30 cellular contexts compared by ENCODE assay signal in genomic region chr12:44795970-44796369, GRCh38.
"Had no signal": no experiment of that assay in that cellular context is flagged by ENCODE, and none has a peak within 500 bp of the region (broad histone marks: within the 10 kb centered on the region; RNA-seq: fewer than 3 reads in every experiment).

No MANE protein-coding gene starts in this region.

- H3K36me3 Mint-ChIP-seq: natural killer cell; stimulated activated naive B cell treated with anti-CD40 and anti-IgM and Interleukin-4, amounts not matched to agents 10 μg/mL and 1 μg/mL and 100 μg/mL, for 72 hours; type B pancreatic cell had no signal

- H3K79me2 ChIP-seq: parathyroid adenoma had no signal

- H3K4me1 ChIP-seq: neural progenitor cell, parathyroid adenoma, psoas muscle, spleen, stomach, thyroid gland, tibial nerve, upper lobe of right lung, uterus had no signal

- H3K27me3 Mint-ChIP-seq: naive thymus-derived CD4-positive, alpha-beta T cell; progenitor cell of endocrine pancreas; stimulated activated naive B cell treated with anti-CD40 and anti-IgM and Interleukin-4, amounts not matched to agents 10 μg/mL and 1 μg/mL and 100 μg/mL, for 72 hours; stimulated activated naive CD8-positive, alpha-beta T cell treated with anti-CD3 and anti-CD28 coated beads, Interleukin-15, Interleukin-2, amounts not matched to agents 100 ng/mL and 50 ng/mL, for 24 hours; type B pancreatic cell had no signal

- H3K27ac ChIP-seq: neural progenitor cell, ovary, parathyroid adenoma, psoas muscle, skin epidermis, spleen, stomach, thoracic aorta, thyroid gland, tibial nerve, upper lobe of right lung, uterus had no signal

- H3K36me3 ChIP-seq: ovary, spleen, stomach, thoracic aorta, thyroid gland, tibial nerve, upper lobe of right lung, uterus had no signal

- H3K9me3 Mint-ChIP-seq: stimulated activated naive CD8-positive, alpha-beta T cell treated with anti-CD3 and anti-CD28 coated beads, Interleukin-15, Interleukin-2, amounts not matched to agents 100 ng/mL and 50 ng/mL, for 24 hours; type B pancreatic cell had no signal

- H3K4me1 Mint-ChIP-seq: natural killer cell; nephron; stimulated activated naive B cell treated with anti-CD40 and anti-IgM and Interleukin-4, amounts not matched to agents 10 μg/mL and 1 μg/mL and 100 μg/mL, for 72 hours had no signal

- H3K9me3 ChIP-seq: ovary, psoas muscle, spleen, thoracic aorta, thyroid gland, uterus had no signal

- ATAC-seq: naive thymus-derived CD4-positive, alpha-beta T cell; natural killer cell; psoas muscle; right cardiac atrium; sciatic nerve; stimulated activated naive B cell treated with anti-CD40 and anti-IgM and Interleukin-4, amounts not matched to agents 10 μg/mL and 1 μg/mL and 100 μg/mL, for 72 hours; upper lobe of right lung had no signal

- H3K4me3 Mint-ChIP-seq: naive thymus-derived CD4-positive, alpha-beta T cell; natural killer cell; nephron; neural progenitor cell; stimulated activated naive B cell treated with anti-CD40 and anti-IgM and Interleukin-4, amounts not matched to agents 10 μg/mL and 1 μg/mL and 100 μg/mL, for 72 hours; stimulated activated naive CD8-positive, alpha-beta T cell treated with anti-CD3 and anti-CD28 coated beads, Interleukin-15, Interleukin-2, amounts not matched to agents 100 ng/mL and 50 ng/mL, for 24 hours; type B pancreatic cell had no signal

- H3K4me2 ChIP-seq: neural progenitor cell, smooth muscle cell had no signal

- DNase-seq: naive thymus-derived CD4-positive, alpha-beta T cell; natural killer cell; occipital lobe; ovary; posterior cingulate gyrus; psoas muscle; right cardiac atrium; spleen; stimulated activated CD4-positive, alpha-beta T cell treated with anti-CD3 and anti-CD28 coated beads, Interleukin-12 subunit alpha, Interleukin-12 subunit beta, amount 100 ng/mL, for 4 hours; stimulated activated CD4-positive, alpha-beta T cell treated with anti-CD3 and anti-CD28 coated beads, Interleukin-1b, Interleukin-23, amount 100 ng/mL, for 48 hours; stimulated activated CD4-positive, alpha-beta T cell treated with anti-CD3 and anti-CD28 coated beads, Interleukin-4, amount 100 ng/mL, for 1 hour; stimulated activated CD4-positive, alpha-beta T cell treated with anti-CD3 and anti-CD28 coated beads, Interleukin-4, amount 100 ng/mL, for 4 hours; stimulated activated CD8-positive, alpha-beta memory T cell treated with anti-CD3 and anti-CD28 coated beads, Interleukin-4, amount 100 ng/mL, for 48 hours; stimulated activated naive B cell treated with anti-CD40 and anti-IgM and Interleukin-4, amounts not matched to agents 10 μg/mL and 1 μg/mL and 100 μg/mL, for 72 hours; stimulated activated naive CD4-positive, alpha-beta T cell treated with Interleukin-2 at 50 U/mL for 16 hours; stomach; thyroid gland; upper lobe of right lung; uterus had no signal

- H3K27ac Mint-ChIP-seq: natural killer cell; nephron; neural progenitor cell; progenitor cell of endocrine pancreas; stimulated activated naive B cell treated with anti-CD40 and anti-IgM and Interleukin-4, amounts not matched to agents 10 μg/mL and 1 μg/mL and 100 μg/mL, for 72 hours; stimulated activated naive CD8-positive, alpha-beta T cell treated with anti-CD3 and anti-CD28 coated beads, Interleukin-15, Interleukin-2, amounts not matched to agents 100 ng/mL and 50 ng/mL, for 24 hours; type B pancreatic cell had no signal

- H3K4me3 ChIP-seq: neural progenitor cell, ovary, psoas muscle, skin epidermis, smooth muscle cell, spleen, stomach, thoracic aorta, thyroid gland, tibial nerve, upper lobe of right lung, uterus had no signal

- H3K9ac ChIP-seq: neural progenitor cell, parathyroid adenoma had no signal

- H2AFZ ChIP-seq: neural progenitor cell, parathyroid adenoma had no signal

- H3K27me3 ChIP-seq: neural progenitor cell, ovary, spleen, stomach, thyroid gland, tibial nerve, upper lobe of right lung, uterus had no signal
